ENCODE assay signal across 9 cellular contexts in the genomic region with DNA sequence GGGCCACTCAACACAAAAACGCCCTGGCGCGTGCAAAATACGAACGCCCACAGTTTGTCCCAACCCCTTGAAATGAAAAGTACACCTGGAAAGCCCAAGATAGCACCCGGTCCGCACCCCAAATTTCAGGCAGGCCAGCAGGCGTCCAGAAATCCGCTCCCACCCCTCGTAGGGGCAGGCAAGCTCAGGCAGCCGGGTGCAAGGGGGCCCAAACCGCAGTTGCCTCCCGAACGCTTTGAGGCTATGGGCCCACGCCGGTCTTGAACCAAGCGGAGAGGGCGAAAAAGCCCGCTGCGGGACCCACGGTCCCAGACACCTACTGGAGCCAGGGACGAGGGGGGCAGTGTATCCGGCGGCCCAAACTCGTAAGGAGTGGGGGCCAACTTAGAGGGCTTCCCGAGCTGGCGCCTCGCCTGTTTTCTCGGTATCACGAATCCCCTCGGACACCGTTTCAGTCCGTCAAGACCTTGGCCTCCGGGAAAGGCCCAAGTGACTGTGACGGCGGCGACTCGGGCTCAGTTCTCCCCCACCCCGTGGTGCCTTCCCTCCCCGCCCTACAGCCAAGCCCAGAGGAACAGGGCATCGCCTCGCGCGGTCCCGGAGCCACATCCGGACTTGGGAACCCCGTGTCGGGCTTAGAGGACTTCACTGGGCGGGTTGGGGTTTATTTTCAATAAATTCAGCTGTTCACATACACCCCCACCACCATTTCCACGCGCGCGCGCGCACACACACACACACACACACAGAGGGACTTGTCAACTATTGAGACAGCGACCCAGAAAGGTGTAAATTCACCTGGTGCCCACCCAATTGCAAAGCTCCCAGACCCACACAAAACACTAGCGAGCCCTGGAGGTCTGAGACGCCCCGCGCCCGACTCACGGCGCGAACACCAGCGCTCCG. TPM values are rescaled to one million over a fixed set of nuclear protein-coding genes. Genes with fewer than 3 reads are reported as not detected.
DNase-seq lines count a peak whose midpoint lies in the region; ATAC-seq and TF ChIP-seq lines count a peak whose summit lies in the region.
"Had no signal": no experiment of that assay in that cellular context is flagged by ENCODE, and none has a peak within 500 bp of the region (broad histone marks: within the 10 kb centered on the region; RNA-seq: fewer than 3 reads in every experiment).

No MANE protein-coding gene starts in this region.

- no peak for ATAC-seq in T-helper 17 cell
- ATAC-seq in GM18870 (IDR thresholded peaks at IDR 0.05; ENCODE audit: unreplicated experiment): no peak
- ATAC-seq in HG02938 (IDR thresholded peaks at IDR 0.05; ENCODE audit: unreplicated experiment): no peak
- no peak for ATAC-seq in HG03520 (IDR thresholded peaks at IDR 0.05; ENCODE audit: unreplicated experiment)

- H3K27ac Mint-ChIP-seq in T-helper 17 cell: no peak overlapping the region

- H3K4me3 ChIP-seq in fibroblast of villous mesenchyme (ENCODE audit: low read depth, low read length): peak overlapping the region; percentile 57

- DNase-seq in ELF-1 (ENCODE audit: low read depth, low spot score) (peak; percentile 15), T-helper 17 cell (no peak), fibroblast of villous mesenchyme (ENCODE audit: low read depth) (no peak), retina (peak; percentile 57), cerebellar cortex (ENCODE audit: low spot score) (no peak)
- DNase-seq: naive B cell had no signal

- H3K4me3 Mint-ChIP-seq in T-helper 17 cell: peak overlapping the region; percentile 62

- peaks cover 11% of the 10 kb centered on the region for H3K9me3 ChIP-seq in T-helper 17 cell (ENCODE audit: control insufficient read depth, low read length, poor library complexity, severe bottlenecking)

- peaks cover 16% of the 10 kb centered on the region for H3K4me1 Mint-ChIP-seq in T-helper 17 cell

- H3K27me3 Mint-ChIP-seq in T-helper 17 cell: peaks cover 67% of the 10 kb centered on the region

- peaks cover 5% of the 10 kb centered on the region for H3K36me3 Mint-ChIP-seq in T-helper 17 cell (ENCODE audit: low read depth)

- TF ChIP-seq CTCF in fibroblast of villous mesenchyme (IDR thresholded peaks at IDR 0.05; ENCODE audit: insufficient read depth, low read depth, low read length): no peak

RNA-seq across cellular contexts. Expression of a gene that starts 6.2 kb away (rescaled TPM):
- total RNA-seq in T-helper 17 cell (under 1 TPM; 0.05 to 0.29 TPM), fibroblast of villous mesenchyme (13.0 and 15.1 TPM in 2 replicates)

Comparison
In these comparisons a context has a peak if more than half of its experiments do, and no peak if none do; other contexts are left out.
1. DNase-seq: peak in ELF-1 (single experiment) and retina (single experiment); none in T-helper 17 cell (0 of 3), fibroblast of villous mesenchyme (single experiment) and cerebellar cortex (single experiment).
2. RNA of a gene that starts 6.2 kb away (total RNA-seq): 13.0 to 15.1 TPM in fibroblast of villous mesenchyme; 0.05 to 0.29 TPM in T-helper 17 cell; every median in the first group is over 10 times any median in the second.